In genomic region chr4:81506731-81507130, GRCh38 we compare ENCODE assay signal across 14 cellular contexts. TPM values are rescaled to one million over a fixed set of nuclear protein-coding genes. Genes with fewer than 3 reads are reported as not detected.
DNase-seq lines count a peak whose midpoint lies in the region; ATAC-seq and TF ChIP-seq lines count a peak whose summit lies in the region.
"Had no signal": no experiment of that assay in that cellular context is flagged by ENCODE, and none has a peak within 500 bp of the region (broad histone marks: within the 10 kb centered on the region; RNA-seq: fewer than 3 reads in every experiment).

No MANE protein-coding gene starts in this region.

- TF ChIP-seq CTCF in activated CD8-positive, alpha-beta T cell treated with anti-CD3 and anti-CD28 coated beads for 36 hours (IDR thresholded peaks at IDR 0.05) = no peak
- no peak for TF ChIP-seq CTCF in tibial artery (IDR thresholded peaks at IDR 0.05)

- no peaks in the 10 kb centered on the region for H3K4me1 ChIP-seq in tibial artery
- H3K4me1 ChIP-seq: A549, right lobe of liver had no signal

- H3K27ac ChIP-seq in tibial artery = no peak overlapping the region
- H3K27ac ChIP-seq: A549 had no signal

- no peak overlapping the region for H3K4me3 ChIP-seq in tibial artery
- H3K4me3 ChIP-seq: A549, lung, right lobe of liver had no signal

- H3K27me3 ChIP-seq in tibial artery = no peaks in the 10 kb centered on the region
- H3K27me3 ChIP-seq: right lobe of liver had no signal

- no peaks in the 10 kb centered on the region for H3K9me3 ChIP-seq in tibial artery
- H3K9me3 ChIP-seq: A549, right lobe of liver had no signal

- H3K36me3 Mint-ChIP-seq in activated CD8-positive, alpha-beta T cell treated with anti-CD3 and anti-CD28 coated beads for 36 hours (ENCODE audit: low read depth) = no peaks in the 10 kb centered on the region
- no peaks in the 10 kb centered on the region for H3K36me3 Mint-ChIP-seq in activated CD8-positive, alpha-beta T cell treated with anti-CD3 and anti-CD28 coated beads, Interleukin-2, amount 10 ng/mL, durations not matched to agents 7 days and 5 days (ENCODE audit: low read depth)

- POLR2A ChIA-PET in activated CD8-positive, alpha-beta T cell treated with anti-CD3 and anti-CD28 coated beads for 36 hours (lab: Charles Lee) = interaction anchor here (0.6 kb wide), 1 partner anchor 116 kb away, joined by 3 read pairs; no protein-coding TSS in a partner anchor
- POLR2A ChIA-PET in activated CD8-positive, alpha-beta T cell treated with anti-CD3 and anti-CD28 coated beads, Interleukin-2, amount 10 ng/mL, durations not matched to agents 7 days and 5 days (lab: Charles Lee) = interaction anchor here (0.6 to 1.1 kb wide), 2 partner anchors 35 to 44 kb away, joined by 3 read pairs; partner anchors contain the start of gene RASGEF1B

- H3K4me3 Mint-ChIP-seq in activated CD8-positive, alpha-beta T cell treated with anti-CD3 and anti-CD28 coated beads for 36 hours = no peak overlapping the region
- H3K4me3 Mint-ChIP-seq in activated CD8-positive, alpha-beta T cell treated with anti-CD3 and anti-CD28 coated beads, Interleukin-2, amount 10 ng/mL, durations not matched to agents 7 days and 5 days = no peak overlapping the region

- H3K9me3 Mint-ChIP-seq in activated CD8-positive, alpha-beta T cell treated with anti-CD3 and anti-CD28 coated beads for 36 hours = no peaks in the 10 kb centered on the region
- H3K9me3 Mint-ChIP-seq in activated CD8-positive, alpha-beta T cell treated with anti-CD3 and anti-CD28 coated beads, Interleukin-2, amount 10 ng/mL, durations not matched to agents 7 days and 5 days (ENCODE audit: insufficient read depth) = no peaks in the 10 kb centered on the region

- DNase-seq in activated CD8-positive, alpha-beta T cell treated with anti-CD3 and anti-CD28 coated beads for 36 hours = peak; percentile 50
- no peak for DNase-seq in activated CD8-positive, alpha-beta T cell treated with anti-CD3 and anti-CD28 coated beads, Interleukin-2, amount 10 ng/mL, durations not matched to agents 7 days and 5 days
- peak; percentile 51 for DNase-seq in stimulated activated naive CD8-positive, alpha-beta T cell treated with anti-CD3 and anti-CD28 coated beads, Interleukin-15, Interleukin-2, amounts not matched to agents 100 U/mL and 50 U/mL, for 24 hours
- DNase-seq in tibial artery (no peak), NCI-H128 (lab: John Stamatoyannopoulos, UW; ENCODE audit: unreplicated experiment) (no peak), NCI-H2196 treated with DMSO at 0.1 percent for 48 hours (lab: John Stamatoyannopoulos, UW; ENCODE audit: unreplicated experiment) (no peak)
- DNase-seq: NCI-H526 treated with DMSO at 0.1 percent for 48 hours, right lobe of liver had no signal

- CTCF ChIA-PET in activated CD8-positive, alpha-beta T cell treated with anti-CD3 and anti-CD28 coated beads for 36 hours (lab: Charles Lee) = interaction anchor here (1.1 to 4.3 kb wide), 3 partner anchors 16 to 39 kb away, joined by 3 to 12 read pairs (median 8); partner anchors contain the start of gene RASGEF1B
- CTCF ChIA-PET in activated CD8-positive, alpha-beta T cell treated with anti-CD3 and anti-CD28 coated beads, Interleukin-2, amount 10 ng/mL, durations not matched to agents 7 days and 5 days (lab: Charles Lee) = interaction anchor here (1.2 to 1.8 kb wide), 3 partner anchors 34 to 39 kb away, joined by 5 to 12 read pairs (median 5); partner anchors contain the start of gene RASGEF1B

- intact Hi-C loops in activated CD8-positive, alpha-beta T cell treated with anti-CD3 and anti-CD28 coated beads for 36 hours (cut with micrococcal nuclease) = loop anchor here (5.0 kb wide), 3 partner anchors 34 to 141 kb away; partner anchors contain the start of gene RASGEF1B
- intact Hi-C loops in tibial artery (cut with DNase I; ENCODE audit: low total_unique reads) = no loop called here

- H3K36me3 ChIP-seq in tibial artery = no peaks in the 10 kb centered on the region
- H3K36me3 ChIP-seq: right lobe of liver had no signal

- no peaks in the 10 kb centered on the region for H3K27me3 Mint-ChIP-seq in activated CD8-positive, alpha-beta T cell treated with anti-CD3 and anti-CD28 coated beads for 36 hours
- H3K27me3 Mint-ChIP-seq in activated CD8-positive, alpha-beta T cell treated with anti-CD3 and anti-CD28 coated beads, Interleukin-2, amount 10 ng/mL, durations not matched to agents 7 days and 5 days (ENCODE audit: low read depth) = peaks cover 3% of the 10 kb centered on the region

- peaks cover 56% of the 10 kb centered on the region for H3K4me1 Mint-ChIP-seq in activated CD8-positive, alpha-beta T cell treated with anti-CD3 and anti-CD28 coated beads for 36 hours (ENCODE audit: low read depth)
- H3K4me1 Mint-ChIP-seq in activated CD8-positive, alpha-beta T cell treated with anti-CD3 and anti-CD28 coated beads, Interleukin-2, amount 10 ng/mL, durations not matched to agents 7 days and 5 days (ENCODE audit: low read depth) = peaks cover 40% of the 10 kb centered on the region

- H3K27ac Mint-ChIP-seq in activated CD8-positive, alpha-beta T cell treated with anti-CD3 and anti-CD28 coated beads for 36 hours = no peak overlapping the region
- H3K27ac Mint-ChIP-seq in activated CD8-positive, alpha-beta T cell treated with anti-CD3 and anti-CD28 coated beads, Interleukin-2, amount 10 ng/mL, durations not matched to agents 7 days and 5 days = no peak overlapping the region

- ATAC-seq in activated CD8-positive, alpha-beta T cell treated with anti-CD3 and anti-CD28 coated beads for 36 hours = peak; percentile 70
- ATAC-seq in activated CD8-positive, alpha-beta T cell treated with anti-CD3 and anti-CD28 coated beads, Interleukin-2, amount 10 ng/mL, durations not matched to agents 7 days and 5 days = no peak
- peak; percentile 69 for ATAC-seq in GM21825 (IDR thresholded peaks at IDR 0.05; ENCODE audit: unreplicated experiment)
- ATAC-seq in HG03520 (IDR thresholded peaks at IDR 0.05; ENCODE audit: unreplicated experiment) = peak; percentile 50
- peak; percentile 83 for ATAC-seq in stimulated activated naive CD8-positive, alpha-beta T cell treated with anti-CD3 and anti-CD28 coated beads, Interleukin-15, Interleukin-2, amounts not matched to agents 100 U/mL and 50 U/mL, for 24 hours
- ATAC-seq: A549, HCT116, right lobe of liver had no signal

RNA-seq across cellular contexts. Expression of gene RASGEF1B, which starts 35.0 kb away (rescaled TPM):
- 1 to 10 TPM; 6.1 to 6.2 TPM for total RNA-seq in activated CD8-positive, alpha-beta T cell treated with anti-CD3 and anti-CD28 coated beads for 36 hours
- 1 to 10 TPM; 2.0 to 2.4 TPM for total RNA-seq in activated CD8-positive, alpha-beta T cell treated with anti-CD3 and anti-CD28 coated beads, Interleukin-2, amount 10 ng/mL, durations not matched to agents 7 days and 5 days
- total RNA-seq: fibroblast of villous mesenchyme had no signal

Comparison
In these comparisons a context has a peak if more than half of its experiments do, and no peak if none do; other contexts are left out.
1. DNase-seq: peak in activated CD8-positive, alpha-beta T cell treated with anti-CD3 and anti-CD28 coated beads for 36 hours (single experiment) and stimulated activated naive CD8-positive, alpha-beta T cell treated with anti-CD3 and anti-CD28 coated beads, Interleukin-15, Interleukin-2, amounts not matched to agents 100 U/mL and 50 U/mL, for 24 hours (single experiment); none in activated CD8-positive, alpha-beta T cell treated with anti-CD3 and anti-CD28 coated beads, Interleukin-2, amount 10 ng/mL, durations not matched to agents 7 days and 5 days (single experiment), tibial artery (0 of 2), NCI-H128 (single experiment) and NCI-H2196 treated with DMSO at 0.1 percent for 48 hours (single experiment).